ENCODE assay signal across 23 cellular contexts in the genomic region with DNA sequence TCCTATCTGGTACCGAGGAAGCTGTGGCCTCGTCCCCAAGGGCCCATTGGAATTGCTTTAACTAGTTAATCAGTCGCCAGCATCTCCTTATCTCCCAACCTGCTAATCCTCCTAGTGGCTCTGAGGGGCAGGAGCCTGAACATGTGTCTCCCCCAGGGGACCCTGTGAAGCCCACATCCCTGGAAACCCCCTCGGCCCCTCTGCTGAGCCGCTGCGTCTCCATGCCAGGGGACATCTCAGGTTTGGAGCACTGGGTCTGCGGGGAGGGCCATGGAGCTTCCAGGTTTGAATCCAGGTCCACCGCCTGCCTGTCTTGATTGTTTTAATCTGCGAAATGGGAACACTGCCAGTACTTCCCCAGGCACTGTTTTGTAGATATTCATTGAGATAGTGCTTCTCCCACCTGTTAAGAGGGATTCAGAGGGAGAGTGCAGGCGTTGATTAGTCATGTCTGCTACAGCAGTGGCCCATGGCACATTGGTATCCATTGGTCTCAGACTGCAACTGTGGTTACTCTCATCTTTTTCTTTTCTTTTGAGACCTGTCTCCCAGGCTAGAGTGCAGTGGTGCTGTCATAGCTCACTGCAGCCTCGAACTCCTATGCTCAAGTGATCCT. TPM values are rescaled to one million over a fixed set of nuclear protein-coding genes. Genes with fewer than 3 reads are reported as not detected.
DNase-seq lines count a peak whose midpoint lies in the region; ATAC-seq and TF ChIP-seq lines count a peak whose summit lies in the region.
"Had no signal": no experiment of that assay in that cellular context is flagged by ENCODE, and none has a peak within 500 bp of the region (broad histone marks: within the 10 kb centered on the region; RNA-seq: fewer than 3 reads in every experiment).

No MANE protein-coding gene starts in this region.

- H3K27ac Mint-ChIP-seq in T-helper 17 cell, result peak overlapping the region; percentile 6

- H3K27me3 Mint-ChIP-seq in T-helper 17 cell, result no peaks in the 10 kb centered on the region
- H3K27me3 Mint-ChIP-seq: CD4-positive, CD25-positive, alpha-beta regulatory T cell had no signal

- peak; percentile 9 for DNase-seq in BE2C
- no peak for DNase-seq in T-helper 17 cell
- no peak for DNase-seq in lower lobe of right lung
- no peak for DNase-seq in AML-193 (lab: John Stamatoyannopoulos, UW)
- no peak for DNase-seq in NCI-H1105 (lab: John Stamatoyannopoulos, UW)
- no peak for DNase-seq in uterus
- DNase-seq: CD4-positive, CD25-positive, alpha-beta regulatory T cell; DMS153; GOT3; Karpas-422; NCI-H1092; NCI-H1436; NCI-H187; NCI-H2081 treated with DMSO at 0.1 percent for 48 hours; NCI-H2171; NCI-H510A; NCI-H69; PC-9; Right ventricle myocardium superior had no signal

- H3K9ac ChIP-seq in BLaER1 treated with 17β-estradiol and CSF1 and Interleukin-3, amounts not matched to agents 10 nM and 100 nM, result peak overlapping the region in 5 of 11 experiments; percentile 5 to 49 (median 19); a peak in 3 of 22 replicates

- no peak overlapping the region for H3K4me3 Mint-ChIP-seq in T-helper 17 cell

- H3K27me3 ChIP-seq in BE2C (no peaks in the 10 kb centered on the region), lower lobe of right lung (ENCODE audit: low read depth) (no peaks in the 10 kb centered on the region), uterus (no peaks in the 10 kb centered on the region)
- no peaks in the 10 kb centered on the region for H3K27me3 ChIP-seq in BLaER1 treated with 17β-estradiol and CSF1 and Interleukin-3, amounts not matched to agents 10 nM and 100 nM
- H3K27me3 ChIP-seq: SJSA1 had no signal

- H3K4me1 ChIP-seq in BE2C (peaks cover 2% of the 10 kb centered on the region; the same call in 1 of the 2 replicates), lower lobe of right lung (peaks cover 12% of the 10 kb centered on the region), uterus (no peaks in the 10 kb centered on the region)
- peaks cover 35 to 90% (median 66%) of the 10 kb centered on the region in 10 experiments for H3K4me1 ChIP-seq in BLaER1 treated with 17β-estradiol and CSF1 and Interleukin-3, amounts not matched to agents 10 nM and 100 nM
- H3K4me1 ChIP-seq: A549, SJSA1 had no signal

- H3K9me3 ChIP-seq in BE2C (no peaks in the 10 kb centered on the region), T-helper 17 cell (ENCODE audit: control insufficient read depth, low read length, poor library complexity, severe bottlenecking) (no peaks in the 10 kb centered on the region), lower lobe of right lung (no peaks in the 10 kb centered on the region), uterus (no peaks in the 10 kb centered on the region)
- H3K9me3 ChIP-seq in BLaER1 treated with 17β-estradiol and CSF1 and Interleukin-3, amounts not matched to agents 10 nM and 100 nM (replicated peaks in 1 of 11), result no peaks in the 10 kb centered on the region
- H3K9me3 ChIP-seq: A549, SJSA1 had no signal

- H3K36me3 ChIP-seq in BE2C (no peaks in the 10 kb centered on the region), lower lobe of right lung (peaks cover 94% of the 10 kb centered on the region), uterus (no peaks in the 10 kb centered on the region)
- H3K36me3 ChIP-seq in BLaER1 treated with 17β-estradiol and CSF1 and Interleukin-3, amounts not matched to agents 10 nM and 100 nM, result peaks cover 37 to 62% (median 51%) of the 10 kb centered on the region in 11 experiments

- H3K4me3 ChIP-seq in BE2C (ENCODE audit: low read depth, low read length) (peak overlapping the region; percentile 43), lower lobe of right lung (peak overlapping the region; percentile 3), uterus (no peak overlapping the region)
- no peak overlapping the region for H3K4me3 ChIP-seq in BLaER1 treated with 17β-estradiol and CSF1 and Interleukin-3, amounts not matched to agents 10 nM and 100 nM
- H3K4me3 ChIP-seq: A549, PC-9, SJSA1 had no signal

- ATAC-seq in T-helper 17 cell, result no peak
- no peak for ATAC-seq in lower lobe of right lung

- peak overlapping the region in 3 of 11 experiments; percentile 38 to 48 (median 46); a peak in 3 of 22 replicates for H3K27ac ChIP-seq in BLaER1 treated with 17β-estradiol and CSF1 and Interleukin-3, amounts not matched to agents 10 nM and 100 nM
- H3K27ac ChIP-seq in lower lobe of right lung, result no peak overlapping the region
- no peak overlapping the region for H3K27ac ChIP-seq in uterus
- H3K27ac ChIP-seq: A549, PC-9, SJSA1 had no signal

- no peak for TF ChIP-seq POLR2A in uterus (IDR thresholded peaks at IDR 0.05)

- peaks cover 8% of the 10 kb centered on the region for H3K4me1 Mint-ChIP-seq in T-helper 17 cell

- intact Hi-C loops in lower lobe of right lung (cut with DNase I), result no loop called here
- intact Hi-C loops in uterus (cut with DNase I; ENCODE audit: low total_unique reads), result no loop called here

- TF ChIP-seq CTCF in BE2C (IDR thresholded peaks at IDR 0.05; ENCODE audit: low read depth, low read length) (no peak), lower lobe of right lung (IDR thresholded peaks at IDR 0.05) (no peak), uterus (IDR thresholded peaks at IDR 0.05) (no peak)

- H3K4me2 ChIP-seq in BLaER1 treated with 17β-estradiol and CSF1 and Interleukin-3, amounts not matched to agents 10 nM and 100 nM, result peak overlapping the region; percentile 61 to 89 (median 80)
- H3K4me2 ChIP-seq: A549, PC-9 had no signal

- peaks cover 0 to 9% (median 0%) of the 10 kb centered on the region in 11 experiments; a peak in 2 of 22 replicates for H4K20me1 ChIP-seq in BLaER1 treated with 17β-estradiol and CSF1 and Interleukin-3, amounts not matched to agents 10 nM and 100 nM

- H3K36me3 Mint-ChIP-seq in T-helper 17 cell (ENCODE audit: low read depth), result peaks cover 5% of the 10 kb centered on the region

RNA-seq across cellular contexts. Expression of a gene that starts 6.4 kb away (rescaled TPM):
- polyA plus RNA-seq in BE2C (2012; ENCODE audit: insufficient read depth, insufficient read length, low read depth), result 55.4 TPM
- total RNA-seq in T-helper 17 cell (10 to 100 TPM; 95.1 to 97.2 TPM), lower lobe of right lung (289 TPM), uterus (100 to 1,000 TPM in 1 of 4 donors, 10 to 100 TPM in 3; 26.4 to 113 (median 40.4) TPM)

RNA-seq across cellular contexts. Expression of a gene that starts 19.5 kb away (rescaled TPM):
- 56.7 TPM for polyA plus RNA-seq in BE2C (2012; ENCODE audit: insufficient read depth, insufficient read length, low read depth)
- total RNA-seq in T-helper 17 cell (10 to 100 TPM; 11.4 to 17.0 TPM), lower lobe of right lung (79.0 TPM), uterus (10 to 100 TPM in 1 of 4 donors, 1 to 10 TPM in 3; 5.6 to 24.7 (median 8.0) TPM)

RNA-seq across cellular contexts. Expression of a gene that starts 26.0 kb away (rescaled TPM):
- 91.0 TPM for polyA plus RNA-seq in BE2C (2012; ENCODE audit: insufficient read depth, insufficient read length, low read depth)
- 1 to 10 TPM; 4.1 to 5.1 TPM for total RNA-seq in T-helper 17 cell
- 54.9 TPM for total RNA-seq in lower lobe of right lung
- 10 to 100 TPM; 19.1 to 69.1 (median 33.8) TPM for total RNA-seq in uterus

RNA-seq across cellular contexts. Expression of a gene that starts 53.1 kb away (rescaled TPM):
- 0.97 TPM for polyA plus RNA-seq in BE2C (2012; ENCODE audit: insufficient read depth, insufficient read length, low read depth)
- total RNA-seq in T-helper 17 cell (not detected), lower lobe of right lung (3.8 TPM), uterus (1 to 10 TPM in 2 of 4 donors, not detected in 2; 2.1 to 3.0 TPM)
- total RNA-seq: CD4-positive, CD25-positive, alpha-beta regulatory T cell had no signal

RNA-seq across cellular contexts. Expression of a gene that starts 53.7 kb away (rescaled TPM):
- polyA plus RNA-seq in BE2C (2012; ENCODE audit: insufficient read depth, insufficient read length, low read depth), result 11.5 TPM
- total RNA-seq in T-helper 17 cell, result under 1 TPM; 0.12 to 0.44 TPM
- total RNA-seq in lower lobe of right lung, result 25.6 TPM
- 1 to 10 TPM in 1 of 4 donors, under 1 TPM in 3; 0.26 to 3.5 (median 0.47) TPM for total RNA-seq in uterus
- total RNA-seq: CD4-positive, CD25-positive, alpha-beta regulatory T cell; RPMI7951; SJSA1 had no signal
- polyA plus RNA-seq: CD4-positive, CD25-positive, alpha-beta regulatory T cell had no signal

Comparison
In these comparisons a context has a peak if more than half of its experiments do, and no peak if none do; other contexts are left out.
1. H3K4me3 ChIP-seq: peak in BE2C (single experiment) and lower lobe of right lung (single experiment); none in BLaER1 treated with 17β-estradiol and CSF1 and Interleukin-3, amounts not matched to agents 10 nM and 100 nM (0 of 10) and uterus (0 of 2).